Comparison of ENCODE assay signal across 8 cellular contexts in the genomic region with DNA sequence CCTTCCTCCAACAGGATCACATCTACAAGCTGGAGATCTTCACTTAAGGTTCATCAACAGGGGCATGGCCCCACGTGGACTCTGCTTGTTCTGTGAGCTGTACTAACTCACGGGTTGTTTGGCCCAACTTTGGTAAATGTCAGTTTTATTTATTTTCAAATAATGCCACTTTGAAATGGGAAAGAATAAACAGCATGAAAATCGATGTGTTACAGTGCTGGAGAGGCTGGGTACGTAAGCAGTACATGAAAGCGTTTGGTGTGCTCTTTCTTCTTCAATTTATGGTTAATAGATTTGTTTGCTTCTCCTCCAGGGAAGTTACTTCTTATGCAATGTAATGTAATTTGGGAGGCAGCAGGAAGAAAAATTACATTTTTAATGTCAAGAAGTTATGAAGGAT.
"Had no signal": no experiment of that assay in that cellular context is flagged by ENCODE, and none has a peak within 500 bp of the region (broad histone marks: within the 10 kb centered on the region; RNA-seq: fewer than 3 reads in every experiment).

No MANE protein-coding gene starts in this region.

- DNase-seq: GDM1, GF-D8 had no signal

- ATAC-seq: GM12878 had no signal

- FAIRE-seq: G401.6, GM12878, GM12891, GM12892, GM18507, GM19239 had no signal

- H3K4me3 ChIP-seq: GM12878 had no signal
